ENCODE assay signal across 1 cellular context in genomic region chr4:98599617-98600016, GRCh38.
TF ChIP-seq lines count a peak whose summit lies in the region.

No MANE protein-coding gene starts in this region.

TF ChIP-seq in K562, 482 proteins besides CTCF, POLR2A, EP300 and RAD21 (continued from another document):
- TF ChIP-seq, protein P1, sequence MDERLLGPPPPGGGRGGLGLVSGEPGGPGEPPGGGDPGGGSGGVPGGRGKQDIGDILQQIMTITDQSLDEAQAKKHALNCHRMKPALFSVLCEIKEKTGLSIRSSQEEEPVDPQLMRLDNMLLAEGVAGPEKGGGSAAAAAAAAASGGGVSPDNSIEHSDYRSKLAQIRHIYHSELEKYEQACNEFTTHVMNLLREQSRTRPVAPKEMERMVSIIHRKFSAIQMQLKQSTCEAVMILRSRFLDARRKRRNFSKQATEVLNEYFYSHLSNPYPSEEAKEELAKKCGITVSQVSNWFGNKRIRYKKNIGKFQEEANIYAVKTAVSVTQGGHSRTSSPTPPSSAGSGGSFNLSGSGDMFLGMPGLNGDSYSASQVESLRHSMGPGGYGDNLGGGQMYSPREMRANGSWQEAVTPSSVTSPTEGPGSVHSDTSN (CRISPR knock-in tag; IDR thresholded peaks at IDR 0.05; ENCODE audit: low read depth) = no peak
- TF ChIP-seq, protein P1 (tag; conservative IDR thresholded peaks at IDR 0.05; ENCODE audit: low read depth) = no peak
- no peak for TF ChIP-seq ZNF143 (CRISPR knock-in tag; IDR thresholded peaks at IDR 0.05)
- no peak for TF ChIP-seq FOXK2 (conservative IDR thresholded peaks at IDR 0.05 in 1 of 2, IDR thresholded peaks at IDR 0.05 in 1 of 2; ENCODE audit: low read depth in 2 of 2)
- TF ChIP-seq ZFX (CRISPR knock-in tag; IDR thresholded peaks at IDR 0.05) = no peak
- no peak for TF ChIP-seq FOS (IDR thresholded peaks at IDR 0.05; ENCODE audit: extremely low read depth, insufficient read length)
- TF ChIP-seq ELK3 (CRISPR knock-in tag; IDR thresholded peaks at IDR 0.05) = no peak
- TF ChIP-seq ATF7 (IDR thresholded peaks at IDR 0.05) = no peak
- TF ChIP-seq MLX (CRISPR knock-in tag; conservative IDR thresholded peaks at IDR 0.05) = no peak
- TF ChIP-seq RBM25 (IDR thresholded peaks at IDR 0.05; ENCODE audit: low read depth, low read length, severe bottlenecking) = peak; percentile 27
